8 cellular contexts compared by ENCODE assay signal in genomic region chr12:51216652-51217051, GRCh38. TPM values are rescaled to one million over a fixed set of nuclear protein-coding genes. Genes with fewer than 3 reads are reported as not detected.
DNase-seq lines count a peak whose midpoint lies in the region; ATAC-seq, FAIRE-seq and TF ChIP-seq lines count a peak whose summit lies in the region.

No MANE protein-coding gene starts in this region.

- DNase-seq in ELF-1 (ENCODE audit: low read depth, low spot score), result peak; percentile 8
- DNase-seq in SJSA1 (ENCODE audit: low read depth in 1 of 2, low spot score in 2 of 2), result no peak
- no peak for DNase-seq in fibroblast of mammary gland (ENCODE audit: low read depth)
- DNase-seq in retinal pigment epithelial cell (ENCODE audit: low read depth), result no peak
- DNase-seq in GM12892 (ENCODE audit: insufficient read length), result no peak
- DNase-seq in NCI-H1048 (lab: John Stamatoyannopoulos, UW), result no peak
- no peak for DNase-seq in 8988T

- H3K4me1 ChIP-seq in SJSA1 (replicated peaks), result peaks cover 9% of the 10 kb centered on the region

- no peaks in the 10 kb centered on the region; the same call in 1 of the 2 replicates for H3K36me3 ChIP-seq in SJSA1

- ATAC-seq in HG03139 (IDR thresholded peaks at IDR 0.05; ENCODE audit: unreplicated experiment), result no peak

- TF ChIP-seq CTCF in fibroblast of mammary gland (conservative IDR thresholded peaks at IDR 0.05; ENCODE audit: control insufficient read depth, insufficient read depth, low read depth, low read length), result no peak
- TF ChIP-seq CTCF in retinal pigment epithelial cell (conservative IDR thresholded peaks at IDR 0.05; ENCODE audit: low read depth, low read length), result no peak

- TF ChIP-seq POLR2A in GM12892 (IDR thresholded peaks at IDR 0.05; ENCODE audit: low read depth, low read length), result no peak

- H3K27me3 ChIP-seq in SJSA1 (replicated peaks), result no peaks in the 10 kb centered on the region

- no peak overlapping the region for H3K27ac ChIP-seq in SJSA1

- H3K9me3 ChIP-seq in SJSA1 (replicated peaks), result no peaks in the 10 kb centered on the region

- FAIRE-seq in GM12892 (lab: Jason Lieb, UNC), result no peak

- H3K4me3 ChIP-seq in SJSA1, result peak overlapping the region; percentile 73
- H3K4me3 ChIP-seq in fibroblast of mammary gland (ENCODE audit: control insufficient read depth, low read depth, low read length), result peak overlapping the region; percentile 73
- H3K4me3 ChIP-seq in retinal pigment epithelial cell (ENCODE audit: low read length), result peak overlapping the region; percentile 75

RNA-seq across cellular contexts. Expression of gene POU6F1, which starts 1.2 kb away (rescaled TPM):
- total RNA-seq in SJSA1 (2014; rRNA removed; shearing (Covaris generic)), result 1.2 and 5.8 TPM in 2 replicates
- 5.5 TPM for polyA plus RNA-seq in GM12892 (2012; ENCODE audit: missing spikeins)

RNA-seq across cellular contexts. Expression of gene DAZAP2, which starts 22.0 kb away (rescaled TPM):
- total RNA-seq in SJSA1 (2014; rRNA removed; shearing (Covaris generic)), result 79.9 and 153 TPM in 2 replicates
- 107 TPM for polyA plus RNA-seq in GM12892 (2012; ENCODE audit: missing spikeins)

RNA-seq across cellular contexts. Expression of gene TFCP2, which starts 43.7 kb away (rescaled TPM):
- total RNA-seq in SJSA1 (2014; rRNA removed; shearing (Covaris generic)), result 6.9 and 8.8 TPM in 2 replicates
- 20.6 TPM for polyA plus RNA-seq in GM12892 (2012; ENCODE audit: missing spikeins)

RNA-seq across cellular contexts. Expression of gene SMAGP, which starts 53.6 kb away (rescaled TPM):
- total RNA-seq in SJSA1 (2014; rRNA removed; shearing (Covaris generic)), result 22.8 and 32.5 TPM in 2 replicates
- polyA plus RNA-seq in GM12892 (2012; ENCODE audit: missing spikeins), result 2.8 TPM
